Comparison of ENCODE assay signal across 10 cellular contexts in the genomic region with DNA sequence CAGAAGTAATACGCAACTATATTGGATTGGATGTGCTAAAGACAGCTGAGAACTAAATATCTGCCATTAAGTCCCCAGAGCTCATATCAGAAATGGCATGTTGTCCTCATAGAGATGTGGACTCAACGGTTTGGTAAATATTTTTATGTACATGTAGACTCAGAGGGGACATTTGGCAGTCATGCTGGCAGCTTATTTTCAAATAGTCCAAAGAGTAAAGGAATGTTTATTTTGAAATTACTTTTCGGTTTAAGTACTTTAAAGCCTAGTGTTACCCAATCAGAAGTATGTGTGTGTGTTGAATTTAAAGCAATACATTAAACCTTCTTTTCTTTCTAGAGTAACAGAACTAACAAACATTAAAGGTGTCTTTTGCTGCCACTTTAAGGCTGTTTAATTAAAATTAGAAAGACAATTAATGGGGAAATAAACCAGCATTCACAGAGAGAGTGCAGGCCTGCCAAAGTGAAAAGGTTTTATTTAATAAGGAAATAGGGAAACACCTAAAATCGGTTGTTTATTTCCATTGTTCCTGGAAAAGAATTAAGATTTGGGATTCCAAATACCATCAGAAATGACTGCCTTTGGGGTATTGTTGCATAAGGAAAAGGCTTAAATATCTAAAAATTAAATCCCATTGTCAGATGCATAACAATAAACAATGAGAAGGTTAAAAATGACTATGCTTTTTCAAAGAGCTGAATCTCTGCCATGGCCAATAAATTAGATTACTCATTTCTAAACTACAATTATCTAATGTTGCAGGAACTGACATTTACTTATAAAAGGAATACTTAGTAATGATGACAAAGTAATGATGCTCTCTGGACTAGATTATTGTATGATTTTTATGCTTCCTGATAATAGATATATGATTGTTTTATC.
DNase-seq lines count a peak whose midpoint lies in the region; ATAC-seq and TF ChIP-seq lines count a peak whose summit lies in the region.
"Had no signal": no experiment of that assay in that cellular context is flagged by ENCODE, and none has a peak within 500 bp of the region (broad histone marks: within the 10 kb centered on the region; RNA-seq: fewer than 3 reads in every experiment).

No MANE protein-coding gene starts in this region.

- H3K4me3 ChIP-seq in skeletal muscle satellite cell (ENCODE audit: low read length), result no peak overlapping the region
- no peak overlapping the region for H3K4me3 ChIP-seq in CD8-positive, alpha-beta T cell (ENCODE audit: low read depth, low read length)

- no peaks in the 10 kb centered on the region for H3K36me3 ChIP-seq in skeletal muscle satellite cell (ENCODE audit: insufficient read depth, low read length)
- no peaks in the 10 kb centered on the region for H3K36me3 ChIP-seq in CD8-positive, alpha-beta T cell (ENCODE audit: insufficient read depth, low read length)
- H3K36me3 ChIP-seq: neutrophil had no signal

- CTCF ChIA-PET in CD8-positive, alpha-beta T cell (lab: Charles Lee), result no interaction called here

- peaks cover 41% of the 10 kb centered on the region for H3K4me1 Mint-ChIP-seq in HFFc6 (ENCODE audit: low read depth)
- peaks cover 3% of the 10 kb centered on the region for H3K4me1 Mint-ChIP-seq in CD8-positive, alpha-beta T cell (ENCODE audit: low read depth)

- H3K4me2 ChIP-seq in skeletal muscle satellite cell (ENCODE audit: low read length), result peak overlapping the region; percentile 27

- TF ChIP-seq CTCF in HFFc6 (IDR thresholded peaks at IDR 0.05), result no peak
- TF ChIP-seq CTCF in CD8-positive, alpha-beta T cell (IDR thresholded peaks at IDR 0.05), result no peak

- no peaks in the 10 kb centered on the region for H3K36me3 Mint-ChIP-seq in HFFc6 (ENCODE audit: low read depth)
- no peaks in the 10 kb centered on the region for H3K36me3 Mint-ChIP-seq in CD8-positive, alpha-beta T cell

- in situ Hi-C loops in G401 (cut with HindIII; ENCODE audit: low sequenced_read_pairs), result no loop called here

- H3K27ac Mint-ChIP-seq in HFFc6, result peak overlapping the region; percentile 87
- no peak overlapping the region for H3K27ac Mint-ChIP-seq in CD8-positive, alpha-beta T cell
- H3K27ac Mint-ChIP-seq: activated naive CD4-positive, alpha-beta T cell treated with anti-CD3 and anti-CD28 coated beads for 36 hours had no signal

- H3K9me3 Mint-ChIP-seq in HFFc6, result no peaks in the 10 kb centered on the region
- H3K9me3 Mint-ChIP-seq in CD8-positive, alpha-beta T cell, result no peaks in the 10 kb centered on the region
- H3K9me3 Mint-ChIP-seq: activated naive CD4-positive, alpha-beta T cell treated with anti-CD3 and anti-CD28 coated beads for 36 hours had no signal

- H3K27me3 Mint-ChIP-seq in HFFc6 (ENCODE audit: insufficient read depth), result peaks cover 3% of the 10 kb centered on the region; the same call in 1 of the 2 replicates
- H3K27me3 Mint-ChIP-seq in CD8-positive, alpha-beta T cell (ENCODE audit: low read depth), result no peaks in the 10 kb centered on the region

- no peaks in the 10 kb centered on the region for H3K9me3 ChIP-seq in skeletal muscle satellite cell (replicated peaks; ENCODE audit: low read length)
- no peaks in the 10 kb centered on the region for H3K9me3 ChIP-seq in CD8-positive, alpha-beta T cell (ENCODE audit: low read length)
- H3K9me3 ChIP-seq: neutrophil had no signal

- no peak overlapping the region for H3K9ac ChIP-seq in skeletal muscle satellite cell (ENCODE audit: low read depth, low read length)

- peaks cover 19% of the 10 kb centered on the region for H3K4me1 ChIP-seq in skeletal muscle satellite cell (ENCODE audit: control insufficient read depth, insufficient read depth, low read length)
- H3K4me1 ChIP-seq in CD8-positive, alpha-beta T cell (ENCODE audit: insufficient read depth, low read length), result no peaks in the 10 kb centered on the region

- no peak overlapping the region for H3K27ac ChIP-seq in CD8-positive, alpha-beta T cell (ENCODE audit: low read depth, low read length)
- H3K27ac ChIP-seq: neutrophil had no signal

- POLR2A ChIA-PET in CD8-positive, alpha-beta T cell (lab: Charles Lee), result no interaction called here

- DNase-seq in HFFc6, result peak; percentile 41
- DNase-seq in M059J (ENCODE audit: low read depth), result peak; percentile 68
- DNase-seq in G401 (ENCODE audit: low spot score), result no peak
- DNase-seq in HuH-7 (ENCODE audit: low spot score), result no peak
- no peak for DNase-seq in CD8-positive, alpha-beta T cell
- DNase-seq: activated naive CD4-positive, alpha-beta T cell treated with anti-CD3 and anti-CD28 coated beads for 36 hours; NCI-H1694 had no signal

- peak; percentile 35 for ATAC-seq in GM18909 (IDR thresholded peaks at IDR 0.05; ENCODE audit: poor library complexity, unreplicated experiment)
- ATAC-seq in CD8-positive, alpha-beta T cell, result no peak

- peak overlapping the region; percentile 76 for H3K4me3 Mint-ChIP-seq in HFFc6
- no peak overlapping the region for H3K4me3 Mint-ChIP-seq in CD8-positive, alpha-beta T cell
- H3K4me3 Mint-ChIP-seq: activated naive CD4-positive, alpha-beta T cell treated with anti-CD3 and anti-CD28 coated beads for 36 hours had no signal

- H3K27me3 ChIP-seq in skeletal muscle satellite cell (ENCODE audit: control insufficient read depth, insufficient read depth, low read length), result no peaks in the 10 kb centered on the region
- no peaks in the 10 kb centered on the region for H3K27me3 ChIP-seq in CD8-positive, alpha-beta T cell (ENCODE audit: insufficient read depth, low read length)
- H3K27me3 ChIP-seq: neutrophil had no signal

- intact Hi-C loops in CD8-positive, alpha-beta T cell (cut with DNase I, micrococcal nuclease), result loop anchor here in 1 of 2 experiments (5.0 kb wide), 1 partner anchor 47 kb away; no protein-coding TSS in a partner anchor

Comparison
In these comparisons a context has a peak if more than half of its experiments do, and no peak if none do; other contexts are left out.
1. DNase-seq: peak in HFFc6 (single experiment) and M059J (single experiment); none in G401 (single experiment), HuH-7 (single experiment) and CD8-positive, alpha-beta T cell (0 of 7).